In the genomic region with DNA sequence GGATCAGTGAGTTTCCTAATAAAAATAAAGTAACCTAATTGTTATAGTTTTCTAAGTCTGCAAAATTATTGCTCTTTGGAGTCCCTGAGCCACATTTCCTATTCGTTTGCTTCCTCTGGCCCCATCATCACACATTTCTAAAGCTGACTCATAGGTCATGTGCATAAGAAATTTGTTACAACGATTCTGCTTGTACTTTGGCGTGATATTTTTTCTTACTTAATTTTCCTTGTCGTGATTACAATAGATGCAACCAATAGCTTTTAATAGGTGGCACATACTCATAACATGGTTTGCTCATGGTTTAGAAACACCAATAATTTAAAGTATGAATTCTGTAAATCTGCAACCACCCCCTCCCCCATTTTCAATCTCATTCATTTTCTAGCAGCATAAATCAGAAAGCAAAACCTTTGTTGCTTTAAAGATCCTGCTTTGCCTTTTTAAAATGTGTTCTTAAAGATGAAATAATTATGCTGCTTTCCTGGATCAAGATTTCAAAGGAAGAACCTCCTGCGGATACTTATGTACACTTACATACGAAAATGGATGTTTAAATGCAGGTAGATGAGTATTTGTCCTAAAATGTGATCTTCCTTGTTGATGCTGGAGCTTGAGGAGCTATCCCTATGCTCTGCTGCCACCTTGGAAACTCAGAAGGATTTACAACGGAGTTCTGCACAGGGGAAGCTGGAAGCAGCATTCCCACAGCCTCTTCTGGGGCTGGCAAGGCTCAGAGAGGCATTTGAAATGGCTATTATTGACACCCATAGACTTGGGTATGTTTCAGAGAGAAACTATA, we compare ENCODE assay signal across 1 cellular context.
TF ChIP-seq lines count a peak whose summit lies in the region.

No MANE protein-coding gene starts in this region.

TF ChIP-seq in A549, 52 proteins besides CTCF, POLR2A, EP300 and RAD21 (continued from another document):
- TF ChIP-seq, protein P1, sequence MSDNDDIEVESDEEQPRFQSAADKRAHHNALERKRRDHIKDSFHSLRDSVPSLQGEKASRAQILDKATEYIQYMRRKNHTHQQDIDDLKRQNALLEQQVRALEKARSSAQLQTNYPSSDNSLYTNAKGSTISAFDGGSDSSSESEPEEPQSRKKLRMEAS (IDR thresholded peaks at IDR 0.05), result peak; percentile 18; the same call in 1 of the 2 replicates
- TF ChIP-seq KDM1A (IDR thresholded peaks at IDR 0.05; ENCODE audit: low read depth), result no peak
